Comparison of ENCODE assay signal across 12 cellular contexts in the genomic region with DNA sequence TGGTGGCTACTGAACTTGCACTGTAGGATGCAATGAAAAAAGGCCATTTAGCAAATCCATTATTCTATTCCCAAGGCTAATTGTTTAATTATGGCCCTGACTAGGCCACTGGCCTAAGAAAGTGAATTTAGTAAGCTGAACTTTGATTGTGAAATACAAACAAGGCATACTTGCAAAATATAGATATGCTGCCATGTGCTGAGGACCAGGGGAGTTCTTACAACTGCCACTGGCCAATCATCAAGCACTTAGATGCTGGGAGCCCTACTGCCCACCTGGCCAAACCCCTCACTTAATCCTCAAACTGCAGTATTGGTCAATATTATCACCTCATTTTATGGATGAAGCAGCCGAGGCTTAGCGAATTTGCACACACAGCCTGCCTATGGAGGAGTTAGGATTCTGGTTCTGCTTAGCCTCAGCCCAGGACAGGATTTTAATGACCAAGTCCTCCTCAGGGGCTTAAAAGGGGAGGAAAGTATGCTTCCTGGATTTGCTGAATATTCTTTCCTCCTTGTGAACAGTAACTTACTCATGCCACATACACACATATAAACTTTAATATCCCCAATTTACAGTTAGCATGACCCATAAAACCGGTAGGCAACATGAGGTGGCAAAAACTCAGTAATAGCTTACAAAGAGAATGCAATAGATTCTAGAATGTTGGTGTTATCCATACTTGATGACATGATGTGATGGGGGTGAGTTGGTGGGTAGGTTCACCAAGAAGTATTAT. TPM values are rescaled to one million over a fixed set of nuclear protein-coding genes. Genes with fewer than 3 reads are reported as not detected.
DNase-seq lines count a peak whose midpoint lies in the region; ATAC-seq and TF ChIP-seq lines count a peak whose summit lies in the region.
"Had no signal": no experiment of that assay in that cellular context is flagged by ENCODE, and none has a peak within 500 bp of the region (broad histone marks: within the 10 kb centered on the region; RNA-seq: fewer than 3 reads in every experiment).

No MANE protein-coding gene starts in this region.

- peaks cover 70% of the 10 kb centered on the region for H3K36me3 Mint-ChIP-seq in CD4-positive, CD25-positive, alpha-beta regulatory T cell

- H3K4me3 ChIP-seq in CD4-positive, CD25-positive, alpha-beta regulatory T cell (ENCODE audit: low read depth, low read length): peak overlapping the region; percentile 67
- no peak overlapping the region for H3K4me3 ChIP-seq in OCI-LY3 (ENCODE audit: low read length)
- H3K4me3 ChIP-seq in breast epithelium: no peak overlapping the region
- no peak overlapping the region for H3K4me3 ChIP-seq in muscle layer of colon (ENCODE audit: low read depth in 1 of 2, low read length in 2 of 2)
- H3K4me3 ChIP-seq: ovary had no signal

- H3K36me3 ChIP-seq in CD4-positive, CD25-positive, alpha-beta regulatory T cell (ENCODE audit: control insufficient read depth, insufficient read depth, low read length): peaks cover 69% of the 10 kb centered on the region
- H3K36me3 ChIP-seq in OCI-LY3 (replicated peaks; ENCODE audit: low read depth, low read length) (peaks cover 85% of the 10 kb centered on the region), breast epithelium (no peaks in the 10 kb centered on the region), muscle layer of colon (ENCODE audit: insufficient read depth, low read length) (peaks cover 55% of the 10 kb centered on the region)
- H3K36me3 ChIP-seq: ovary had no signal

- peak overlapping the region; percentile 76 to 100 (median 91) for H3K27ac Mint-ChIP-seq in CD4-positive, CD25-positive, alpha-beta regulatory T cell
- H3K27ac Mint-ChIP-seq: stimulated activated naive B cell treated with anti-CD40 and anti-IgM and Interleukin-4, amounts not matched to agents 10 μg/mL and 1 μg/mL and 100 μg/mL, for 72 hours had no signal

- H3K4me1 Mint-ChIP-seq in CD4-positive, CD25-positive, alpha-beta regulatory T cell: peaks cover 70 to 92% (median 85%) of the 10 kb centered on the region in 4 donors

- no peak overlapping the region for H2AFZ ChIP-seq in OCI-LY3 (ENCODE audit: low read depth, low read length)

- H3K9ac ChIP-seq in OCI-LY3 (ENCODE audit: low read length) (0 out of 2 replicates have a peak overlapping the region, but pooled peaks have one; percentile 7), muscle layer of colon (ENCODE audit: low read length) (no peak overlapping the region)

- no peaks in the 10 kb centered on the region for H3K27me3 Mint-ChIP-seq in CD4-positive, CD25-positive, alpha-beta regulatory T cell
- H3K27me3 Mint-ChIP-seq: stimulated activated naive B cell treated with anti-CD40 and anti-IgM and Interleukin-4, amounts not matched to agents 10 μg/mL and 1 μg/mL and 100 μg/mL, for 72 hours had no signal

- peak overlapping the region; percentile 37 for H3K4me2 ChIP-seq in OCI-LY3 (ENCODE audit: low read length)

- no peak for TF ChIP-seq CTCF in OCI-LY3 (IDR thresholded peaks at IDR 0.05; ENCODE audit: low read depth, low read length)
- TF ChIP-seq CTCF in breast epithelium (IDR thresholded peaks at IDR 0.05): no peak

- peak overlapping the region; percentile 56 to 79 (median 68) for H3K4me3 Mint-ChIP-seq in CD4-positive, CD25-positive, alpha-beta regulatory T cell
- H3K4me3 Mint-ChIP-seq: stimulated activated naive B cell treated with anti-CD40 and anti-IgM and Interleukin-4, amounts not matched to agents 10 μg/mL and 1 μg/mL and 100 μg/mL, for 72 hours had no signal

- no peaks in the 10 kb centered on the region for H3K9me3 ChIP-seq in CD4-positive, CD25-positive, alpha-beta regulatory T cell (ENCODE audit: control insufficient read depth in 2 of 2, low read length in 2 of 2)
- H3K9me3 ChIP-seq in OCI-LY3 (ENCODE audit: insufficient read depth, low read length) (no peaks in the 10 kb centered on the region), breast epithelium (no peaks in the 10 kb centered on the region), muscle layer of colon (ENCODE audit: low read length) (no peaks in the 10 kb centered on the region)
- H3K9me3 ChIP-seq: ovary had no signal

- no peak for DNase-seq in CD4-positive, CD25-positive, alpha-beta regulatory T cell
- DNase-seq in breast epithelium (ENCODE audit: low spot score in 2 of 2) (no peak), medulla oblongata (ENCODE audit: extremely low spot score) (no peak), EL (no peak), NCI-H2227 treated with DMSO at 0.1 percent for 48 hours (lab: John Stamatoyannopoulos, UW) (no peak)
- DNase-seq: NCI-H446 treated with DMSO at 0.1 percent for 48 hours; ovary; stimulated activated naive B cell treated with anti-CD40 and anti-IgM and Interleukin-4, amounts not matched to agents 10 μg/mL and 1 μg/mL and 100 μg/mL, for 72 hours had no signal

- peaks cover 92% of the 10 kb centered on the region for H3K4me1 ChIP-seq in CD4-positive, CD25-positive, alpha-beta regulatory T cell (ENCODE audit: control insufficient read depth, insufficient read depth, low read length, poor library complexity, severe bottlenecking)
- H3K4me1 ChIP-seq in OCI-LY3 (ENCODE audit: low read length) (peaks cover 89% of the 10 kb centered on the region), breast epithelium (no peaks in the 10 kb centered on the region), muscle layer of colon (ENCODE audit: insufficient read depth, low read length) (peaks cover 60% of the 10 kb centered on the region)

- no peak for ATAC-seq in CD4-positive, CD25-positive, alpha-beta regulatory T cell (ENCODE audit: low read depth in 2 of 2)
- no peak for ATAC-seq in GM19023 (IDR thresholded peaks at IDR 0.05; ENCODE audit: unreplicated experiment)
- ATAC-seq: stimulated activated naive B cell treated with anti-CD40 and anti-IgM and Interleukin-4, amounts not matched to agents 10 μg/mL and 1 μg/mL and 100 μg/mL, for 72 hours had no signal

- H3K27ac ChIP-seq in CD4-positive, CD25-positive, alpha-beta regulatory T cell (ENCODE audit: insufficient read depth, low read length, poor library complexity, severe bottlenecking): peak overlapping the region; percentile 70
- H3K27ac ChIP-seq in OCI-LY3 (ENCODE audit: low read length) (peak overlapping the region; percentile 62), breast epithelium (peak overlapping the region; percentile 10 to 13), muscle layer of colon (ENCODE audit: low read depth, low read length) (peak overlapping the region; percentile 1)
- H3K27ac ChIP-seq: HL-60, ovary had no signal

- no peaks in the 10 kb centered on the region for H3K9me3 Mint-ChIP-seq in CD4-positive, CD25-positive, alpha-beta regulatory T cell
- H3K9me3 Mint-ChIP-seq: stimulated activated naive B cell treated with anti-CD40 and anti-IgM and Interleukin-4, amounts not matched to agents 10 μg/mL and 1 μg/mL and 100 μg/mL, for 72 hours had no signal

- peaks cover 90% of the 10 kb centered on the region for H4K20me1 ChIP-seq in OCI-LY3 (ENCODE audit: insufficient read depth, low read length)

- H3K79me2 ChIP-seq in OCI-LY3 (ENCODE audit: low read length): peaks cover 92% of the 10 kb centered on the region

- intact Hi-C loops in breast epithelium (cut with DNase I; ENCODE audit: low total_unique reads): loop anchor here (5.0 kb wide), 1 partner anchor 59 kb away; no protein-coding TSS in a partner anchor

- TF ChIP-seq POLR2A in breast epithelium (IDR thresholded peaks at IDR 0.05): no peak

- H3K27me3 ChIP-seq in CD4-positive, CD25-positive, alpha-beta regulatory T cell (ENCODE audit: control insufficient read depth, insufficient read depth, low read length): no peaks in the 10 kb centered on the region
- no peaks in the 10 kb centered on the region for H3K27me3 ChIP-seq in OCI-LY3 (ENCODE audit: low read depth, low read length)
- no peaks in the 10 kb centered on the region for H3K27me3 ChIP-seq in breast epithelium
- H3K27me3 ChIP-seq in muscle layer of colon (ENCODE audit: control insufficient read depth in 1 of 2, insufficient read depth in 2 of 2, low read length in 2 of 2): no peaks in the 10 kb centered on the region
- H3K27me3 ChIP-seq: ovary had no signal

RNA-seq across cellular contexts. Expression of a gene that starts 39.3 kb away (rescaled TPM):
- total RNA-seq in CD4-positive, CD25-positive, alpha-beta regulatory T cell: 1,181 TPM
- 100 to 1,000 TPM; 441 to 539 (median 477) TPM for polyA plus RNA-seq in CD4-positive, CD25-positive, alpha-beta regulatory T cell
- 100 to 1,000 TPM; 255 to 348 (median 269) TPM for total RNA-seq in breast epithelium

Comparison
In these comparisons a context has a peak if more than half of its experiments do, and no peak if none do; other contexts are left out.
1. H3K27ac ChIP-seq: peak in every context shown above with its lines; median percentile 70 in CD4-positive, CD25-positive, alpha-beta regulatory T cell; 62 in OCI-LY3; 12 in breast epithelium; 1 in muscle layer of colon.